ENCODE assay signal across 1 cellular context in the genomic region with DNA sequence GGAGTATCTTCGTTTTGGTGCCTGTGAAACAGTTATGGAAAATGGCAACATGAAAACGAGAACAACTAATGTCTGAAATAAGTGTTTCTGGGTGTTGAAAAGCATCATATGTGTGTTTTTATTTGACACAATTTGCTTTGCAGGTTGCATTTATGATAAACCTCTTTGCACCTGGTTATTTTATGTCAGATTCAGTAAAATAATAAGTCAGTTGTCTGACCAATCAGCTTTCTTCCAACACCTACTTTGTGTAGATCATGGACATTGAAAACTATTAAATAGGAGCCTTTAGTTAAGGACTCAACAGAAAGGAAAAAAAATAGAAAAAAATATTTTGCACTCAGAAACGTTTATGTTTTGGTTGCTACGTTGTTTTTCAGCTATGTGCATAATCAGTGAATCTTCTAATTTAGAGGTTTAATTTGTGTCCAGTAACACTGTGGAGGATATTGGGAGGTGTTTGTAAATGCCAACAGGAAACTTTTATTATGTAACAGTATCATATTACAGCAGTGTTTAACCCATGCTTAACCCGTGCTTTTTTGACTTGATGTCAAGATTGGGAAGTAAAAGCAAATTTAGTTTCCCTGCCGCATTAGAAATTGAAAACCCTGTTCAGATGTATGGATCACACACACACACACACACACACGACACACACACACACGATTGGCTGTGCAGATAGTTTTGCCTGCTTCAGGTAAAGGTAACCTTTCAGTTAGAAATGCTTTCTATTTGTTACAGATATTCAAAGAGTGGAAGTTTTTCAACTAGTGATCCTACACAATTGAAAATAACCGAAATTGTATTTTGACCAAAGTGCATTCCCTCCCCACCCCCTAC.
TF ChIP-seq lines count a peak whose summit lies in the region.

No MANE protein-coding gene starts in this region.

TF ChIP-seq in HEK293, 187 proteins besides CTCF, POLR2A, EP300 and RAD21:
- no peak for TF ChIP-seq ZNF792 (tag by site-specific recombination; IDR thresholded peaks at IDR 0.05)
- TF ChIP-seq, protein P1, sequence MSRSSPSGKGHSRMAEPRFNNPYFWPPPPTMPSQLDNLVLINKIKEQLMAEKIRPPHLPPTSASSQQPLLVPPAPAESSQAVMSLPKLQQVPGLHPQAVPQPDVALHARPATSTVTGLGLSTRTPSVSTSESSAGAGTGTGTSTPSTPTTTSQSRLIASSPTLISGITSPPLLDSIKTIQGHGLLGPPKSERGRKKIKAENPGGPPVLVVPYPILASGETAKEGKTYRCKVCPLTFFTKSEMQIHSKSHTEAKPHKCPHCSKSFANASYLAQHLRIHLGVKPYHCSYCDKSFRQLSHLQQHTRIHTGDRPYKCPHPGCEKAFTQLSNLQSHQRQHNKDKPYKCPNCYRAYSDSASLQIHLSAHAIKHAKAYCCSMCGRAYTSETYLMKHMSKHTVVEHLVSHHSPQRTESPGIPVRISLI (tag by site-specific recombination; IDR thresholded peaks at IDR 0.05): no peak
- TF ChIP-seq ZNF274 (IDR thresholded peaks at IDR 0.05; ENCODE audit: low read length): no peak
- no peak for TF ChIP-seq ZNF274 (tag by site-specific recombination; IDR thresholded peaks at IDR 0.05; ENCODE audit: borderline replicate concordance)
- TF ChIP-seq, protein P2, sequence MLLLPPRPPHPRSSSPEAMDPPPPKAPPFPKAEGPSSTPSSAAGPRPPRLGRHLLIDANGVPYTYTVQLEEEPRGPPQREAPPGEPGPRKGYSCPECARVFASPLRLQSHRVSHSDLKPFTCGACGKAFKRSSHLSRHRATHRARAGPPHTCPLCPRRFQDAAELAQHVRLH (tag by site-specific recombination; IDR thresholded peaks at IDR 0.05): no peak
- TF ChIP-seq ZBTB17 (tag by site-specific recombination; IDR thresholded peaks at IDR 0.05): 0 out of 2 replicates have a peak, but pooled peaks have one; percentile 33
- TF ChIP-seq, protein P3, sequence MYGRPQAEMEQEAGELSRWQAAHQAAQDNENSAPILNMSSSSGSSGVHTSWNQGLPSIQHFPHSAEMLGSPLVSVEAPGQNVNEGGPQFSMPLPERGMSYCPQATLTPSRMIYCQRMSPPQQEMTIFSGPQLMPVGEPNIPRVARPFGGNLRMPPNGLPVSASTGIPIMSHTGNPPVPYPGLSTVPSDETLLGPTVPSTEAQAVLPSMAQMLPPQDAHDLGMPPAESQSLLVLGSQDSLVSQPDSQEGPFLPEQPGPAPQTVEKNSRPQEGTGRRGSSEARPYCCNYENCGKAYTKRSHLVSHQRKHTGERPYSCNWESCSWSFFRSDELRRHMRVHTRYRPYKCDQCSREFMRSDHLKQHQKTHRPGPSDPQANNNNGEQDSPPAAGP (tag by site-specific recombination; IDR thresholded peaks at IDR 0.05): no peak
- no peak for TF ChIP-seq ZNF391 (tag by site-specific recombination; IDR thresholded peaks at IDR 0.05; ENCODE audit: borderline replicate concordance, low read depth)
- TF ChIP-seq HOXD13 (CRISPR knock-in tag; IDR thresholded peaks at IDR 0.05; ENCODE audit: borderline replicate concordance): no peak
- TF ChIP-seq, protein P4, sequence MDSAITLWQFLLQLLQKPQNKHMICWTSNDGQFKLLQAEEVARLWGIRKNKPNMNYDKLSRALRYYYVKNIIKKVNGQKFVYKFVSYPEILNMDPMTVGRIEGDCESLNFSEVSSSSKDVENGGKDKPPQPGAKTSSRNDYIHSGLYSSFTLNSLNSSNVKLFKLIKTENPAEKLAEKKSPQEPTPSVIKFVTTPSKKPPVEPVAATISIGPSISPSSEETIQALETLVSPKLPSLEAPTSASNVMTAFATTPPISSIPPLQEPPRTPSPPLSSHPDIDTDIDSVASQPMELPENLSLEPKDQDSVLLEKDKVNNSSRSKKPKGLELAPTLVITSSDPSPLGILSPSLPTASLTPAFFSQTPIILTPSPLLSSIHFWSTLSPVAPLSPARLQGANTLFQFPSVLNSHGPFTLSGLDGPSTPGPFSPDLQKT (IDR thresholded peaks at IDR 0.05; ENCODE audit: borderline replicate concordance, low read depth, low read length): no peak
- TF ChIP-seq ZNF23 (tag by site-specific recombination; IDR thresholded peaks at IDR 0.05; ENCODE audit: borderline replicate concordance): no peak
- no peak for TF ChIP-seq ZNF48 (tag by site-specific recombination; IDR thresholded peaks at IDR 0.05)
- no peak for TF ChIP-seq ZNF433 (tag by site-specific recombination; IDR thresholded peaks at IDR 0.05; ENCODE audit: low read depth)
- no peak for TF ChIP-seq ZBTB1 (tag by site-specific recombination; IDR thresholded peaks at IDR 0.05)
- TF ChIP-seq SCRT1 (tag by site-specific recombination; IDR thresholded peaks at IDR 0.05; ENCODE audit: borderline replicate concordance): no peak
- no peak for TF ChIP-seq ZNF701 (tag by site-specific recombination; IDR thresholded peaks at IDR 0.05)
- TF ChIP-seq YY1 (tag by site-specific recombination; IDR thresholded peaks at IDR 0.05): no peak
- TF ChIP-seq PRDM1 (tag by site-specific recombination; IDR thresholded peaks at IDR 0.05): peak; percentile 89
- no peak for TF ChIP-seq ZNF555 (tag by site-specific recombination; conservative IDR thresholded peaks at IDR 0.05)
- TF ChIP-seq ZNF335 (tag by site-specific recombination; conservative IDR thresholded peaks at IDR 0.05): 0 out of 2 replicates have a peak, but pooled peaks have one; percentile 16
- TF ChIP-seq, protein P5, sequence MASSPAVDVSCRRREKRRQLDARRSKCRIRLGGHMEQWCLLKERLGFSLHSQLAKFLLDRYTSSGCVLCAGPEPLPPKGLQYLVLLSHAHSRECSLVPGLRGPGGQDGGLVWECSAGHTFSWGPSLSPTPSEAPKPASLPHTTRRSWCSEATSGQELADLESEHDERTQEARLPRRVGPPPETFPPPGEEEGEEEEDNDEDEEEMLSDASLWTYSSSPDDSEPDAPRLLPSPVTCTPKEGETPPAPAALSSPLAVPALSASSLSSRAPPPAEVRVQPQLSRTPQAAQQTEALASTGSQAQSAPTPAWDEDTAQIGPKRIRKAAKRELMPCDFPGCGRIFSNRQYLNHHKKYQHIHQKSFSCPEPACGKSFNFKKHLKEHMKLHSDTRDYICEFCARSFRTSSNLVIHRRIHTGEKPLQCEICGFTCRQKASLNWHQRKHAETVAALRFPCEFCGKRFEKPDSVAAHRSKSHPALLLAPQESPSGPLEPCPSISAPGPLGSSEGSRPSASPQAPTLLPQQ (tag by site-specific recombination; IDR thresholded peaks at IDR 0.05): no peak
- TF ChIP-seq, protein P6, sequence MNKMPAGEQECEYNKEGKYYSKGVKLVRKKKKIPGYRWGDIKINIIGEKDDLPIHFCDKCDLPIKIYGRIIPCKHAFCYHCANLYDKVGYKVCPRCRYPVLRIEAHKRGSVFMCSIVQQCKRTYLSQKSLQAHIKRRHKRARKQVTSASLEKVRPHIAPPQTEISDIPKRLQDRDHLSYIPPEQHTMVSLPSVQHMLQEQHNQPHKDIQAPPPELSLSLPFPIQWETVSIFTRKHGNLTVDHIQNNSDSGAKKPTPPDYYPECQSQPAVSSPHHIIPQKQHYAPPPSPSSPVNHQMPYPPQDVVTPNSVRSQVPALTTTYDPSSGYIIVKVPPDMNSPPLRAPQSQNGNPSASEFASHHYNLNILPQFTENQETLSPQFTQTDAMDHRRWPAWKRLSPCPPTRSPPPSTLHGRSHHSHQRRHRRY (tag by site-specific recombination; IDR thresholded peaks at IDR 0.05): no peak
- TF ChIP-seq, protein P7, sequence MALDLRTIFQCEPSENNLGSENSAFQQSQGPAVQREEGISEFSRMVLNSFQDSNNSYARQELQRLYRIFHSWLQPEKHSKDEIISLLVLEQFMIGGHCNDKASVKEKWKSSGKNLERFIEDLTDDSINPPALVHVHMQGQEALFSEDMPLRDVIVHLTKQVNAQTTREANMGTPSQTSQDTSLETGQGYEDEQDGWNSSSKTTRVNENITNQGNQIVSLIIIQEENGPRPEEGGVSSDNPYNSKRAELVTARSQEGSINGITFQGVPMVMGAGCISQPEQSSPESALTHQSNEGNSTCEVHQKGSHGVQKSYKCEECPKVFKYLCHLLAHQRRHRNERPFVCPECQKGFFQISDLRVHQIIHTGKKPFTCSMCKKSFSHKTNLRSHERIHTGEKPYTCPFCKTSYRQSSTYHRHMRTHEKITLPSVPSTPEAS (tag by site-specific recombination; IDR thresholded peaks at IDR 0.05): 0 out of 2 replicates have a peak, but pooled peaks have one; percentile 20
- TF ChIP-seq ZNF76 (tag by site-specific recombination; IDR thresholded peaks at IDR 0.05; ENCODE audit: borderline replicate concordance, low read depth): no peak
- no peak for TF ChIP-seq ZNF571 (tag by site-specific recombination; IDR thresholded peaks at IDR 0.05)
- no peak for TF ChIP-seq ZNF214 (tag by site-specific recombination; IDR thresholded peaks at IDR 0.05; ENCODE audit: borderline replicate concordance)
- no peak for TF ChIP-seq BCL11A (tag by site-specific recombination; IDR thresholded peaks at IDR 0.05; ENCODE audit: low read depth)
- TF ChIP-seq, protein P8, sequence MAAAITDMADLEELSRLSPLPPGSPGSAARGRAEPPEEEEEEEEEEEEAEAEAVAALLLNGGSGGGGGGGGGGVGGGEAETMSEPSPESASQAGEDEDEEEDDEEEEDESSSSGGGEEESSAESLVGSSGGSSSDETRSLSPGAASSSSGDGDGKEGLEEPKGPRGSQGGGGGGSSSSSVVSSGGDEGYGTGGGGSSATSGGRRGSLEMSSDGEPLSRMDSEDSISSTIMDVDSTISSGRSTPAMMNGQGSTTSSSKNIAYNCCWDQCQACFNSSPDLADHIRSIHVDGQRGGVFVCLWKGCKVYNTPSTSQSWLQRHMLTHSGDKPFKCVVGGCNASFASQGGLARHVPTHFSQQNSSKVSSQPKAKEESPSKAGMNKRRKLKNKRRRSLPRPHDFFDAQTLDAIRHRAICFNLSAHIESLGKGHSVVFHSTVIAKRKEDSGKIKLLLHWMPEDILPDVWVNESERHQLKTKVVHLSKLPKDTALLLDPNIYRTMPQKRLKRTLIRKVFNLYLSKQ (tag by site-specific recombination; IDR thresholded peaks at IDR 0.05; ENCODE audit: borderline replicate concordance): no peak
- no peak for TF ChIP-seq SALL2 (tag by site-specific recombination; IDR thresholded peaks at IDR 0.05; ENCODE audit: borderline replicate concordance)
- no peak for TF ChIP-seq ZNF121 (tag by site-specific recombination; IDR thresholded peaks at IDR 0.05)
- peak; percentile 65; the same call in 1 of the 2 replicates for TF ChIP-seq MYNN (tag by site-specific recombination; IDR thresholded peaks at IDR 0.05; ENCODE audit: borderline replicate concordance)
- no peak for TF ChIP-seq ZNF266 (tag by site-specific recombination; IDR thresholded peaks at IDR 0.05; ENCODE audit: low read depth)
- TF ChIP-seq, protein P9, sequence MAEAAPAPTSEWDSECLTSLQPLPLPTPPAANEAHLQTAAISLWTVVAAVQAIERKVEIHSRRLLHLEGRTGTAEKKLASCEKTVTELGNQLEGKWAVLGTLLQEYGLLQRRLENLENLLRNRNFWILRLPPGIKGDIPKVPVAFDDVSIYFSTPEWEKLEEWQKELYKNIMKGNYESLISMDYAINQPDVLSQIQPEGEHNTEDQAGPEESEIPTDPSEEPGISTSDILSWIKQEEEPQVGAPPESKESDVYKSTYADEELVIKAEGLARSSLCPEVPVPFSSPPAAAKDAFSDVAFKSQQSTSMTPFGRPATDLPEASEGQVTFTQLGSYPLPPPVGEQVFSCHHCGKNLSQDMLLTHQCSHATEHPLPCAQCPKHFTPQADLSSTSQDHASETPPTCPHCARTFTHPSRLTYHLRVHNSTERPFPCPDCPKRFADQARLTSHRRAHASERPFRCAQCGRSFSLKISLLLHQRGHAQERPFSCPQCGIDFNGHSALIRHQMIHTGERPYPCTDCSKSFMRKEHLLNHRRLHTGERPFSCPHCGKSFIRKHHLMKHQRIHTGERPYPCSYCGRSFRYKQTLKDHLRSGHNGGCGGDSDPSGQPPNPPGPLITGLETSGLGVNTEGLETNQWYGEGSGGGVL (tag by site-specific recombination; IDR thresholded peaks at IDR 0.05): no peak
- no peak for TF ChIP-seq YY2 (tag by site-specific recombination; IDR thresholded peaks at IDR 0.05)
- TF ChIP-seq ZNF394 (tag by site-specific recombination; IDR thresholded peaks at IDR 0.05; ENCODE audit: borderline replicate concordance): no peak
- TF ChIP-seq, protein P10, sequence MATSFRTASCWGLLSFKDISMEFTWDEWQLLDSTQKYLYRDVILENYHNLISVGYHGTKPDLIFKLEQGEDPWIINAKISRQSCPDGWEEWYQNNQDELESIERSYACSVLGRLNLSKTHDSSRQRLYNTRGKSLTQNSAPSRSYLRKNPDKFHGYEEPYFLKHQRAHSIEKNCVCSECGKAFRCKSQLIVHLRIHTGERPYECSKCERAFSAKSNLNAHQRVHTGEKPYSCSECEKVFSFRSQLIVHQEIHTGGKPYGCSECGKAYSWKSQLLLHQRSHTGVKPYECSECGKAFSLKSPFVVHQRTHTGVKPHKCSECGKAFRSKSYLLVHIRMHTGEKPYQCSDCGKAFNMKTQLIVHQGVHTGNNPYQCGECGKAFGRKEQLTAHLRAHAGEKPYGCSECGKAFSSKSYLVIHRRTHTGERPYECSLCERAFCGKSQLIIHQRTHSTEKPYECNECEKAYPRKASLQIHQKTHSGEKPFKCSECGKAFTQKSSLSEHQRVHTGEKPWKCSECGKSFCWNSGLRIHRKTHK (tag by site-specific recombination; IDR thresholded peaks at IDR 0.05): no peak
- no peak for TF ChIP-seq ZNF239 (tag by site-specific recombination; IDR thresholded peaks at IDR 0.05)
- TF ChIP-seq ZNF596 (tag by site-specific recombination; IDR thresholded peaks at IDR 0.05): no peak
- no peak for TF ChIP-seq ZNF664 (tag by site-specific recombination; IDR thresholded peaks at IDR 0.05)
- TF ChIP-seq ZNF621 (tag by site-specific recombination; IDR thresholded peaks at IDR 0.05): no peak
